4 cellular contexts compared by ENCODE assay signal in genomic region chr1:151787689-151788088, GRCh38. TPM values are rescaled to one million over a fixed set of nuclear protein-coding genes. Genes with fewer than 3 reads are reported as not detected.
"Had no signal": no experiment of that assay in that cellular context is flagged by ENCODE, and none has a peak within 500 bp of the region (broad histone marks: within the 10 kb centered on the region; RNA-seq: fewer than 3 reads in every experiment).

No MANE protein-coding gene starts in this region.

- H3K4me3 ChIP-seq: GM12878 had no signal

- ATAC-seq: GM12878 had no signal

- DNase-seq: GDM1, GF-D8 had no signal

RNA-seq across cellular contexts. Expression of gene LINGO4, which starts 17.5 kb away (rescaled TPM):
- total RNA-seq: G401, GM12878 had no signal

RNA-seq across cellular contexts. Expression of gene RORC, which starts 43.9 kb away (rescaled TPM):
- total RNA-seq: G401, GM12878 had no signal

RNA-seq across cellular contexts. Expression of gene C2CD4D, which starts 51.9 kb away (rescaled TPM):
- total RNA-seq: G401 had no signal
